Comparison of ENCODE assay signal across 18 cellular contexts in the genomic region with DNA sequence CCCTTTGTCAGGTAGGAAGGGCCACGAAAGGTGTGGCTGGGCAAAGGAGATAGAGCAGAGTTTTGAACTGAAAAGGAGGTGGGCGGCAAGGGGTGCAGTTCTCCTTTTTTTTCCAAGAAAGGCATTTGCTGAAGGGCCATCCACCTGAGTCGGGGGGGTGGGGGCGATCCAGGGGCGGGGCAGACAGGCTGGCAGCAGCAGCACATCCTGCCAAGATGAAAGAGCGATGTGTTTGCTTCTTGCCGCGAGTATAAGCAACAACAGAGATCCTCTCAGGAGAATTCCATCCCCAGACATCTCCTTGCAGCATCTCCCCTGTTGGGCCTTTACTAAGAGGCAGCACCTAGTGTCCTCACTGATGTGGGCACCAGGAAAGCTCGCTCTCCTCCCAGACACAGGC.
DNase-seq lines count a peak whose midpoint lies in the region; ATAC-seq, FAIRE-seq and TF ChIP-seq lines count a peak whose summit lies in the region.
"Had no signal": no experiment of that assay in that cellular context is flagged by ENCODE, and none has a peak within 500 bp of the region (broad histone marks: within the 10 kb centered on the region; RNA-seq: fewer than 3 reads in every experiment).

No MANE protein-coding gene starts in this region.

- ATAC-seq in stimulated activated naive CD8-positive, alpha-beta T cell treated with anti-CD3 and anti-CD28 coated beads, Interleukin-15, Interleukin-2, amounts not matched to agents 100 U/mL and 50 U/mL, for 24 hours, result no peak
- ATAC-seq in T-helper 17 cell, result no peak
- no peak for ATAC-seq in GM23338

- intact Hi-C loops in dorsolateral prefrontal cortex (cut with DNase I), result no loop called here

- no peak overlapping the region for H3K56ac ChIP-seq in H1 (replicated peaks; ENCODE audit: insufficient read length, low read depth, low read length)

- no peak overlapping the region for H4K5ac ChIP-seq in H1 (ENCODE audit: insufficient read length, low read depth, low read length)

- no peak for TF ChIP-seq POLR2A in H1 (IDR thresholded peaks at IDR 0.05; ENCODE audit: control extremely low read depth in 1 of 2, low read depth in 2 of 2, low read length in 2 of 2)

- CTCF ChIA-PET in H1 (lab: Charles Lee; ENCODE audit: partially characterized antibody), result interaction anchor here (0.8 kb wide), 1 partner anchor 493 kb away, joined by 3 read pairs; no protein-coding TSS in a partner anchor

- H4K20me1 ChIP-seq in H1 (replicated peaks in 1 of 2; ENCODE audit: control insufficient read depth in 1 of 2, insufficient read depth in 2 of 2, low read length in 2 of 2) (no peaks in the 10 kb centered on the region), GM23338 (replicated peaks; ENCODE audit: insufficient read depth) (no peaks in the 10 kb centered on the region)

- no peak overlapping the region for H3K27ac ChIP-seq in H1 (ENCODE audit: low read depth, low read length)
- H3K27ac ChIP-seq in GM23338 (ENCODE audit: low read depth), result no peak overlapping the region
- no peak overlapping the region for H3K27ac ChIP-seq in dorsolateral prefrontal cortex
- H3K27ac ChIP-seq: colonic mucosa, HL-60, testis had no signal

- TF ChIP-seq EP300 in H1 (IDR thresholded peaks at IDR 0.05; ENCODE audit: borderline replicate concordance in 1 of 2, low read depth in 2 of 2, low read length in 2 of 2), result no peak

- no peak overlapping the region for H2BK12ac ChIP-seq in H1 (ENCODE audit: low read depth, low read length)

- peaks cover 3% of the 10 kb centered on the region for H3K27me3 Mint-ChIP-seq in stimulated activated naive CD8-positive, alpha-beta T cell treated with anti-CD3 and anti-CD28 coated beads, Interleukin-15, Interleukin-2, amounts not matched to agents 100 ng/mL and 50 ng/mL, for 24 hours
- no peaks in the 10 kb centered on the region for H3K27me3 Mint-ChIP-seq in T-helper 17 cell
- peaks cover 2% of the 10 kb centered on the region for H3K27me3 Mint-ChIP-seq in GM23338 (ENCODE audit: insufficient read depth, low read depth, poor library complexity)

- no peaks in the 10 kb centered on the region for H3K27me3 ChIP-seq in H1 (replicated peaks in 1 of 4; ENCODE audit: control insufficient read depth in 3 of 4, extremely low read depth in 1 of 4, insufficient read depth in 3 of 4, low read length in 3 of 4)
- H3K27me3 ChIP-seq in GM23338 (ENCODE audit: insufficient read depth), result no peaks in the 10 kb centered on the region
- H3K27me3 ChIP-seq in dorsolateral prefrontal cortex, result peaks cover 0 to 47% (median 7%) of the 10 kb centered on the region in 45 donors
- H3K27me3 ChIP-seq: colonic mucosa, testis had no signal

- no peak overlapping the region for H3K14ac ChIP-seq in H1 (ENCODE audit: insufficient read length)

- H2AFZ ChIP-seq in H1 (ENCODE audit: low read length), result no peak overlapping the region
- no peak overlapping the region for H2AFZ ChIP-seq in GM23338

- H2BK15ac ChIP-seq in H1 (ENCODE audit: low read length), result no peak overlapping the region

- no peak overlapping the region for H4K8ac ChIP-seq in H1 (ENCODE audit: extremely low read depth, insufficient read depth, low read length)

- H3K23me2 ChIP-seq in H1 (ENCODE audit: low read depth, low read length), result no peaks in the 10 kb centered on the region

- H3K9me3 ChIP-seq in T-helper 17 cell (ENCODE audit: control insufficient read depth, low read length, poor library complexity, severe bottlenecking) (no peaks in the 10 kb centered on the region), H1 (ENCODE audit: insufficient read depth in 2 of 2, low read depth in 1 of 2, low read length in 1 of 2) (no peaks in the 10 kb centered on the region)
- H3K9me3 ChIP-seq: colonic mucosa, testis had no signal

- no peak for TF ChIP-seq CTCF in H1 (IDR thresholded peaks at IDR 0.05; ENCODE audit: control extremely low read depth in 1 of 3, insufficient read depth in 1 of 3, low read depth in 1 of 3, low read length in 3 of 3)
- no peak for TF ChIP-seq CTCF in GM23338 (conservative IDR thresholded peaks at IDR 0.05; ENCODE audit: low read depth in 2 of 2)
- TF ChIP-seq CTCF in dorsolateral prefrontal cortex (IDR thresholded peaks at IDR 0.05 in 54 of 56, conservative IDR thresholded peaks at IDR 0.05 in 2 of 56; ENCODE audit: low read depth in 1 of 56, partially characterized antibody in 56 of 56), result no peak

- FAIRE-seq in H1 (lab: Jason Lieb, UNC), result no peak

- no peak overlapping the region for H3K18ac ChIP-seq in H1 (ENCODE audit: extremely low read depth, low read length)

- H2BK120ac ChIP-seq in H1 (replicated peaks; ENCODE audit: low read depth, low read length), result no peak overlapping the region

- no peak for DNase-seq in stimulated activated naive CD8-positive, alpha-beta T cell treated with anti-CD3 and anti-CD28 coated beads, Interleukin-15, Interleukin-2, amounts not matched to agents 100 U/mL and 50 U/mL, for 24 hours
- no peak for DNase-seq in T-helper 17 cell
- no peak for DNase-seq in H1 (ENCODE audit: low read depth in 1 of 2, low spot score in 2 of 2)
- no peak for DNase-seq in GM23338 (ENCODE audit: low spot score)
- DNase-seq in dorsolateral prefrontal cortex, result no peak
- DNase-seq in HUDEP-2 (lab: John Stamatoyannopoulos, UW; ENCODE audit: unreplicated experiment in 76 of 76), result no peak
- DNase-seq: activated effector memory CD4-positive, alpha-beta T cell treated with anti-CD3 and anti-CD28 coated beads, Interleukin-2, amount 50 U/mL, for 16 hours; colonic mucosa; DMS153; foreskin fibroblast; kidney glomerular epithelial cell; mesenchymal stem cell; NCI-H2029 treated with DMSO at 0.1 percent for 48 hours; NCI-H524 treated with DMSO at 0.1 percent for 48 hours; SHP77; testis had no signal

- H3K79me2 ChIP-seq in H1 (ENCODE audit: control insufficient read depth in 1 of 2, insufficient read depth in 2 of 2, low read length in 2 of 2) (no peaks in the 10 kb centered on the region), GM23338 (replicated peaks; ENCODE audit: insufficient read depth) (no peaks in the 10 kb centered on the region)

- H3K9ac ChIP-seq in H1 (replicated peaks in 1 of 4; ENCODE audit: extremely low read depth in 1 of 4, low read depth in 3 of 4, low read length in 3 of 4), result no peak overlapping the region

- 0 out of 2 replicates have a peak, but pooled peaks cover 6% of the 10 kb centered on the region for H3K9me2 ChIP-seq in GM23338 (ENCODE audit: insufficient read depth)

- H3K4me1 ChIP-seq in H1 (replicated peaks in 1 of 4; ENCODE audit: control insufficient read depth in 3 of 4, insufficient read depth in 4 of 4, low read length in 3 of 4) (peaks cover 0 to 10% (median 3%) of the 10 kb centered on the region in 4 experiments; a peak in 4 of 7 replicates), GM23338 (ENCODE audit: insufficient read depth) (peaks cover 18% of the 10 kb centered on the region)

- peak overlapping the region; percentile 55 for H3K27ac Mint-ChIP-seq in stimulated activated naive CD8-positive, alpha-beta T cell treated with anti-CD3 and anti-CD28 coated beads, Interleukin-15, Interleukin-2, amounts not matched to agents 100 ng/mL and 50 ng/mL, for 24 hours
- H3K27ac Mint-ChIP-seq in T-helper 17 cell (peak overlapping the region; percentile 87), GM23338 (no peak overlapping the region)

- H3K36me3 Mint-ChIP-seq in stimulated activated naive CD8-positive, alpha-beta T cell treated with anti-CD3 and anti-CD28 coated beads, Interleukin-15, Interleukin-2, amounts not matched to agents 100 ng/mL and 50 ng/mL, for 24 hours (ENCODE audit: low read depth), result no peaks in the 10 kb centered on the region
- H3K36me3 Mint-ChIP-seq in T-helper 17 cell (ENCODE audit: low read depth) (peaks cover 3% of the 10 kb centered on the region), GM23338 (ENCODE audit: low read depth) (no peaks in the 10 kb centered on the region)

- no peaks in the 10 kb centered on the region for H3K79me1 ChIP-seq in H1 (ENCODE audit: low read depth, low read length)

- no peaks in the 10 kb centered on the region for H3K36me3 ChIP-seq in H1 (ENCODE audit: control insufficient read depth in 2 of 4, insufficient read depth in 4 of 4, low read length in 3 of 4)
- no peaks in the 10 kb centered on the region for H3K36me3 ChIP-seq in GM23338 (ENCODE audit: insufficient read depth)
- H3K36me3 ChIP-seq: colonic mucosa had no signal

- 93% methylated on average over 6 of the region's 9 CpGs; no CpG with 5 or more reads in 1 of the 2 experiments for WGBS in H1 (ENCODE audit: extremely low coverage in 1 of 2, insufficient coverage in 1 of 2, insufficient read length in 1 of 2, insufficient replicate concordance in 2 of 2, low coverage in 1 of 2, low lambda C conversion rate in 2 of 2, missing lambda C conversion rate in 1 of 2), 2 experiments

- peaks cover 55% of the 10 kb centered on the region for H3K4me1 Mint-ChIP-seq in stimulated activated naive CD8-positive, alpha-beta T cell treated with anti-CD3 and anti-CD28 coated beads, Interleukin-15, Interleukin-2, amounts not matched to agents 100 ng/mL and 50 ng/mL, for 24 hours (ENCODE audit: low read depth)
- H3K4me1 Mint-ChIP-seq in T-helper 17 cell (peaks cover 34% of the 10 kb centered on the region), GM23338 (peaks cover 37% of the 10 kb centered on the region)

- peak overlapping the region; percentile 18 for H3K4ac ChIP-seq in H1 (replicated peaks; ENCODE audit: insufficient read length, low read depth, low read length)

- 0 out of 2 replicates have a peak, but pooled peaks cover 2% of the 10 kb centered on the region for H3F3A ChIP-seq in GM23338 (replicated peaks; ENCODE audit: low read depth)

- no peak for TF ChIP-seq RAD21 in H1 (IDR thresholded peaks at IDR 0.05 in 1 of 2, conservative IDR thresholded peaks at IDR 0.05 in 1 of 2; ENCODE audit: low read depth in 2 of 2, low read length in 2 of 2)

- H2BK20ac ChIP-seq in H1 (ENCODE audit: low read length), result 0 out of 2 replicates have a peak overlapping the region, but pooled peaks have one; percentile 24

- peak overlapping the region; percentile 50 for H4K91ac ChIP-seq in H1 (replicated peaks; ENCODE audit: insufficient read length, low read length)

- no peak overlapping the region; the same call in 1 of the 2 replicates for H2AK5ac ChIP-seq in H1 (ENCODE audit: low read depth, low read length)

- no peak overlapping the region for H2BK5ac ChIP-seq in H1 (ENCODE audit: low read depth, low read length)

- H3K4me2 ChIP-seq in H1 (ENCODE audit: insufficient read depth in 1 of 2, low read depth in 2 of 2, low read length in 2 of 2), result no peak overlapping the region
- H3K4me2 ChIP-seq in GM23338, result no peak overlapping the region

- no peak overlapping the region for H3K4me3 ChIP-seq in H1 (ENCODE audit: extremely low read depth in 1 of 4, insufficient read depth in 2 of 4, low read depth in 3 of 4, low read length in 4 of 4)
- H3K4me3 ChIP-seq in GM23338, result no peak overlapping the region
- H3K4me3 ChIP-seq in dorsolateral prefrontal cortex, result no peak overlapping the region
- H3K4me3 ChIP-seq: colonic mucosa, testis had no signal

- POLR2A ChIA-PET in H1 (lab: Charles Lee; ENCODE audit: partially characterized antibody), result no interaction called here

- no peak overlapping the region for H3K23ac ChIP-seq in H1 (ENCODE audit: insufficient read length)

- H3K4me3 Mint-ChIP-seq in stimulated activated naive CD8-positive, alpha-beta T cell treated with anti-CD3 and anti-CD28 coated beads, Interleukin-15, Interleukin-2, amounts not matched to agents 100 ng/mL and 50 ng/mL, for 24 hours, result peak overlapping the region; percentile 48
- peak overlapping the region; percentile 86 for H3K4me3 Mint-ChIP-seq in T-helper 17 cell
- no peak overlapping the region for H3K4me3 Mint-ChIP-seq in GM23338

- no peaks in the 10 kb centered on the region for H3K9me3 Mint-ChIP-seq in stimulated activated naive CD8-positive, alpha-beta T cell treated with anti-CD3 and anti-CD28 coated beads, Interleukin-15, Interleukin-2, amounts not matched to agents 100 ng/mL and 50 ng/mL, for 24 hours
- no peaks in the 10 kb centered on the region for H3K9me3 Mint-ChIP-seq in GM23338
